ENCODE assay signal across 10 cellular contexts in the genomic region with DNA sequence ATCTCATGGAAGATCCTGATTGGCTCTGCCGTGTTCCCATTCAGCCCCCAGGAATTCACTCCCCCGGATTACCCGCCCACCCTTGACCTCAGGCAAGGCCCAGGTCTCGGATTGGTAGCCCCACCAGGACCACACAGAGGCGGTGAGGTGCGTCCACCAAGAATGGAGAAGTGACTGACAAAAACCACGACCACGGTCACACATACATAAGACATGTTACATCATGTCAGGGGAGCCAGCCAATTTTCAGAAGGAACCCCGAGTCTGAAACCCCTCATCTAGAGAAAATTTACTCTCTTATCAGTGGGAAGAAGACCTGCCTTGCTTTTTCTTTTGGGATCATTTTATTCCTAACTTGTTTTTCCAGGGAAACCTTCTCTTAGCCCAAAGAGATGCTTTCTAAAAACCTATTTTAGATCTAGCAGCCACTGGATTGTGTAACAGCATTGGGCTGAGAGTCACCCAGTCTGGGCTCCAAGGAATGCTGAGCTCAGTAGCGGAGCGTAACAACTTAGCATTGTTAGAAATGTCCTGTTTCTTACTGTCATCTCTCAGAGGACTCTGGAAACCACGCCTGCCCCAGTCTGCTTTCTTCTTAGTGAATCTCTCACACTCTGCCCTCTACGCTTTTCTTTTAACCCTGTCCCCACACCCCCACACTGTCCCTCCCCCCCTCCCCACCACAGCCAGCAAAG.
DNase-seq lines count a peak whose midpoint lies in the region; ATAC-seq, FAIRE-seq and TF ChIP-seq lines count a peak whose summit lies in the region.
"Had no signal": no experiment of that assay in that cellular context is flagged by ENCODE, and none has a peak within 500 bp of the region (broad histone marks: within the 10 kb centered on the region; RNA-seq: fewer than 3 reads in every experiment).

No MANE protein-coding gene starts in this region.

- no peak overlapping the region for H3K27ac ChIP-seq in lower lobe of right lung
- H3K27ac ChIP-seq in effector memory CD4-positive, alpha-beta T cell (ENCODE audit: insufficient read depth, low read length, poor library complexity, severe bottlenecking), result no peak overlapping the region

- TF ChIP-seq CTCF in astrocyte of the spinal cord (IDR thresholded peaks at IDR 0.05; ENCODE audit: low read depth, low read length), result no peak
- TF ChIP-seq CTCF in lower lobe of right lung (IDR thresholded peaks at IDR 0.05), result no peak

- in situ Hi-C loops in astrocyte of the spinal cord (cut with HindIII; ENCODE audit: low sequenced_read_pairs), result no loop called here

- no peaks in the 10 kb centered on the region for H3K27me3 ChIP-seq in lower lobe of right lung (ENCODE audit: low read depth)
- H3K27me3 ChIP-seq in effector memory CD4-positive, alpha-beta T cell (replicated peaks; ENCODE audit: control insufficient read depth, insufficient read depth, low read length, poor library complexity, severe bottlenecking), result no peaks in the 10 kb centered on the region

- DNase-seq in AG08396 (ENCODE audit: low spot score) (peak; percentile 71), astrocyte of the spinal cord (ENCODE audit: low read depth, low spot score) (peak; percentile 45), lower lobe of right lung (no peak), RKO (ENCODE audit: low spot score) (no peak), NCI-H510A treated with DMSO at 0.1 percent for 48 hours (lab: John Stamatoyannopoulos, UW) (no peak), GM19239 (ENCODE audit: insufficient read length, low spot score) (no peak)
- no peak for DNase-seq in effector memory CD4-positive, alpha-beta T cell
- DNase-seq: activated CD4-positive, alpha-beta T cell treated with anti-CD3 and anti-CD28 coated beads, Interleukin-2, amount 50 U/mL, for 1 hour had no signal

- intact Hi-C loops in lower lobe of right lung (cut with DNase I), result no loop called here

- H3K4me1 ChIP-seq in lower lobe of right lung, result peaks cover 52% of the 10 kb centered on the region
- no peaks in the 10 kb centered on the region for H3K4me1 ChIP-seq in effector memory CD4-positive, alpha-beta T cell (ENCODE audit: control insufficient read depth, insufficient read depth, low read length, poor library complexity, severe bottlenecking)

- ATAC-seq in GM21723 (IDR thresholded peaks at IDR 0.05; ENCODE audit: unreplicated experiment), result peak; percentile 62
- peak; percentile 37 to 42 for ATAC-seq in lower lobe of right lung

- no peak overlapping the region for H3K4me3 ChIP-seq in astrocyte of the spinal cord (ENCODE audit: low read depth, low read length)
- H3K4me3 ChIP-seq in lower lobe of right lung, result no peak overlapping the region
- H3K4me3 ChIP-seq in effector memory CD4-positive, alpha-beta T cell (ENCODE audit: insufficient read depth, low read depth, low read length, poor library complexity, severe bottlenecking), result no peak overlapping the region

- FAIRE-seq in GM19239 (lab: Jason Lieb, UNC), result no peak
- FAIRE-seq: colon had no signal

- H3K9me3 ChIP-seq in lower lobe of right lung, result no peaks in the 10 kb centered on the region
- H3K9me3 ChIP-seq in effector memory CD4-positive, alpha-beta T cell (ENCODE audit: control insufficient read depth, low read length), result no peaks in the 10 kb centered on the region

- H3K36me3 ChIP-seq in lower lobe of right lung, result peaks cover 23% of the 10 kb centered on the region
- H3K36me3 ChIP-seq in effector memory CD4-positive, alpha-beta T cell (ENCODE audit: control insufficient read depth, insufficient read depth, low read length), result peaks cover 14% of the 10 kb centered on the region

Comparison
In these comparisons a context has a peak if more than half of its experiments do, and no peak if none do; other contexts are left out.
1. DNase-seq: peak in AG08396 (single experiment) and astrocyte of the spinal cord (single experiment); none in lower lobe of right lung (single experiment), RKO (single experiment), effector memory CD4-positive, alpha-beta T cell (0 of 3), NCI-H510A treated with DMSO at 0.1 percent for 48 hours (single experiment) and GM19239 (single experiment).